In the genomic region with DNA sequence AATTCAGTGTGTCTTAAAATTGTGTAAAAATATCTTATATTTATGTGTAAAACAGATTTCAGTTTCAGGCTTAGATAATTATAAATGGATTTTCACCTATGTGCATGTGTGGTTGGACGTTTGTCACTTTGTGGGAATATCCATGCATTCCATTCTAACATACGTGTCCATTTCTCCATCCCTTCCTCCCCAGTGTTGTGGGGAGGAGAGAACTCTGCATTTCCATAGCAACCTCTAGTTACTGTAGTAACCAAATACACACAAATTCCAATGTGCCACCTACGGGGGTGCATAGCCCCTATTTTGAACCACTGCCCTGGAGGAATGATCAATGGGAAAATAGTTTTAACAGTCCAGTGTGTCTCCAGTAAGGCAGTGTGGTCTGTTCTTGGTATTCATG, we compare ENCODE assay signal across 1 cellular context.
TF ChIP-seq lines count a peak whose summit lies in the region.

No MANE protein-coding gene starts in this region.

TF ChIP-seq in GM23338, 12 proteins besides CTCF, POLR2A, EP300 and RAD21 (continued from another document):
- no peak for TF ChIP-seq NANOG (IDR thresholded peaks at IDR 0.05; ENCODE audit: borderline replicate concordance)
- TF ChIP-seq, protein P1, sequence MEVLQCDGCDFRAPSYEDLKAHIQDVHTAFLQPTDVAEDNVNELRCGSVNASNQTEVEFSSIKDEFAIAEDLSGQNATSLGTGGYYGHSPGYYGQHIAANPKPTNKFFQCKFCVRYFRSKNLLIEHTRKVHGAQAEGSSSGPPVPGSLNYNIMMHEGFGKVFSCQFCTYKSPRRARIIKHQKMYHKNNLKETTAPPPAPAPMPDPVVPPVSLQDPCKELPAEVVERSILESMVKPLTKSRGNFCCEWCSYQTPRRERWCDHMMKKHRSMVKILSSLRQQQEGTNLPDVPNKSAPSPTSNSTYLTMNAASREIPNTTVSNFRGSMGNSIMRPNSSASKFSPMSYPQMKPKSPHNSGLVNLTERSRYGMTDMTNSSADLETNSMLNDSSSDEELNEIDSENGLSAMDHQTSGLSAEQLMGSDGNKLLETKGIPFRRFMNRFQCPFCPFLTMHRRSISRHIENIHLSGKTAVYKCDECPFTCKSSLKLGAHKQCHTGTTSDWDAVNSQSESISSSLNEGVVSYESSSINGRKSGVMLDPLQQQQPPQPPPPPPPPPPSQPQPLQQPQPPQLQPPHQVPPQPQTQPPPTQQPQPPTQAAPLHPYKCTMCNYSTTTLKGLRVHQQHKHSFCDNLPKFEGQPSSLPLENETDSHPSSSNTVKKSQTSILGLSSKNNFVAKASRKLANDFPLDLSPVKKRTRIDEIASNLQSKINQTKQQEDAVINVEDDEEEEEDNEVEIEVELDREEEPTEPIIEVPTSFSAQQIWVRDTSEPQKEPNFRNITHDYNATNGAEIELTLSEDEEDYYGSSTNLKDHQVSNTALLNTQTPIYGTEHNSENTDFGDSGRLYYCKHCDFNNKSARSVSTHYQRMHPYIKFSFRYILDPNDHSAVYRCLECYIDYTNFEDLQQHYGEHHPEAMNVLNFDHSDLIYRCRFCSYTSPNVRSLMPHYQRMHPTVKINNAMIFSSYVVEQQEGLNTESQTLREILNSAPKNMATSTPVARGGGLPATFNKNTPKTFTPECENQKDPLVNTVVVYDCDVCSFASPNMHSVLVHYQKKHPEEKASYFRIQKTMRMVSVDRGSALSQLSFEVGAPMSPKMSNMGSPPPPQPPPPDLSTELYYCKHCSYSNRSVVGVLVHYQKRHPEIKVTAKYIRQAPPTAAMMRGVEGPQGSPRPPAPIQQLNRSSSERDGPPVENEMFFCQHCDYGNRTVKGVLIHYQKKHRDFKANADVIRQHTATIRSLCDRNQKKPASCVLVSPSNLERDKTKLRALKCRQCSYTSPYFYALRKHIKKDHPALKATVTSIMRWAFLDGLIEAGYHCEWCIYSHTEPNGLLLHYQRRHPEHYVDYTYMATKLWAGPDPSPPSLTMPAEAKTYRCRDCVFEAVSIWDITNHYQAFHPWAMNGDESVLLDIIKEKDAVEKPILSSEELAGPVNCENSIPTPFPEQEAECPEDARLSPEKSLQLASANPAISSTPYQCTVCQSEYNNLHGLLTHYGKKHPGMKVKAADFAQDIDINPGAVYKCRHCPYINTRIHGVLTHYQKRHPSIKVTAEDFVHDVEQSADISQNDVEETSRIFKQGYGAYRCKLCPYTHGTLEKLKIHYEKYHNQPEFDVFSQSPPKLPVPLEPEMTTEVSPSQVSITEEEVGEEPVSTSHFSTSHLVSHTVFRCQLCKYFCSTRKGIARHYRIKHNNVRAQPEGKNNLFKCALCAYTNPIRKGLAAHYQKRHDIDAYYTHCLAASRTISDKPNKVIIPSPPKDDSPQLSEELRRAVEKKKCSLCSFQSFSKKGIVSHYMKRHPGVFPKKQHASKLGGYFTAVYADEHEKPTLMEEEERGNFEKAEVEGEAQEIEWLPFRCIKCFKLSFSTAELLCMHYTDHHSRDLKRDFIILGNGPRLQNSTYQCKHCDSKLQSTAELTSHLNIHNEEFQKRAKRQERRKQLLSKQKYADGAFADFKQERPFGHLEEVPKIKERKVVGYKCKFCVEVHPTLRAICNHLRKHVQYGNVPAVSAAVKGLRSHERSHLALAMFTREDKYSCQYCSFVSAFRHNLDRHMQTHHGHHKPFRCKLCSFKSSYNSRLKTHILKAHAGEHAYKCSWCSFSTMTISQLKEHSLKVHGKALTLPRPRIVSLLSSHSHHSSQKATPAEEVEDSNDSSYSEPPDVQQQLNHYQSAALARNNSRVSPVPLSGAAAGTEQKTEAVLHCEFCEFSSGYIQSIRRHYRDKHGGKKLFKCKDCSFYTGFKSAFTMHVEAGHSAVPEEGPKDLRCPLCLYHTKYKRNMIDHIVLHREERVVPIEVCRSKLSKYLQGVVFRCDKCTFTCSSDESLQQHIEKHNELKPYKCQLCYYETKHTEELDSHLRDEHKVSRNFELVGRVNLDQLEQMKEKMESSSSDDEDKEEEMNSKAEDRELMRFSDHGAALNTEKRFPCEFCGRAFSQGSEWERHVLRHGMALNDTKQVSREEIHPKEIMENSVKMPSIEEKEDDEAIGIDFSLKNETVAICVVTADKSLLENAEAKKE (CRISPR knock-in tag; IDR thresholded peaks at IDR 0.05) = no peak
- no peak for TF ChIP-seq CREB1 (CRISPR knock-in tag; IDR thresholded peaks at IDR 0.05; ENCODE audit: low read depth)
